Comparison of ENCODE assay signal across 8 cellular contexts in genomic region chr16:80804451-80805383, GRCh38. TPM values are rescaled to one million over a fixed set of nuclear protein-coding genes. Genes with fewer than 3 reads are reported as not detected.
DNase-seq lines count a peak whose midpoint lies in the region; ATAC-seq and TF ChIP-seq lines count a peak whose summit lies in the region.

CDYL2 (minus strand) TSS chr16:80804598; CDS start chr16:80804173, 425 bp downstream.

- ATAC-seq in HG03025 (IDR thresholded peaks at IDR 0.05; ENCODE audit: low FRiP score, unreplicated experiment): peak; percentile 65
- no peak for ATAC-seq in GM18517 (IDR thresholded peaks at IDR 0.05; ENCODE audit: unreplicated experiment)

- DNase-seq in NCI-H2196 (lab: John Stamatoyannopoulos, UW; ENCODE audit: unreplicated experiment) (peak; percentile 8), NCI-H2196 treated with DMSO at 0.1 percent for 48 hours (lab: John Stamatoyannopoulos, UW; ENCODE audit: unreplicated experiment) (no peak), brain microvascular endothelial cell (no peak), iPS-NIHi7 (ENCODE audit: extremely low spot score) (peak; percentile 74)
- peak; percentile 65 for DNase-seq in stimulated activated CD4-positive, alpha-beta T cell treated with anti-CD3 and anti-CD28 coated beads, Interleukin-15, amount 100 ng/mL, for 24 hours

- intact Hi-C loops in T-helper 1 cell treated with Interleukin-12 subunit alpha and Interleukin-12 subunit beta and Interleukin-4 antibody, amounts not matched to agents 30 ng/mL and 1 ng/mL, for 36 hours (cut with micrococcal nuclease): loop anchor here (5.0 to 10.0 kb wide), 3 partner anchors 62 to 1530 kb away; no protein-coding TSS in a partner anchor

- H3K27ac ChIP-seq in brain microvascular endothelial cell: no peak within 1 kb of the TSS

- peak within 1 kb of the TSS; percentile 91 for H3K4me3 ChIP-seq in brain microvascular endothelial cell (ENCODE audit: low read depth, low read length)

- H3K27me3 ChIP-seq in brain microvascular endothelial cell (replicated peaks): no peaks in the 10 kb centered on the region

- no peaks in the 10 kb centered on the region for H3K36me3 ChIP-seq in brain microvascular endothelial cell (replicated peaks)

- TF ChIP-seq CTCF in brain microvascular endothelial cell (IDR thresholded peaks at IDR 0.05; ENCODE audit: low read depth, low read length, missing control alignments): no peak

- in situ Hi-C loops in brain microvascular endothelial cell (cut with HindIII; ENCODE audit: low pct_ligation_motif_present, low sequenced_read_pairs): no loop called here

RNA-seq across cellular contexts. Expression of gene CDYL2, which starts in this region (rescaled TPM):
- total RNA-seq in T-helper 1 cell treated with Interleukin-12 subunit alpha and Interleukin-12 subunit beta and Interleukin-4 antibody, amounts not matched to agents 30 ng/mL and 1 ng/mL, for 36 hours: 118 and 125 TPM in 2 replicates

Comparison
In these comparisons a context has a peak if more than half of its experiments do, and no peak if none do; other contexts are left out.
1. DNase-seq: peak in NCI-H2196 (single experiment), iPS-NIHi7 (single experiment) and stimulated activated CD4-positive, alpha-beta T cell treated with anti-CD3 and anti-CD28 coated beads, Interleukin-15, amount 100 ng/mL, for 24 hours (single experiment); none in NCI-H2196 treated with DMSO at 0.1 percent for 48 hours (single experiment) and brain microvascular endothelial cell (single experiment).